ENCODE assay signal across 8 cellular contexts in the genomic region with DNA sequence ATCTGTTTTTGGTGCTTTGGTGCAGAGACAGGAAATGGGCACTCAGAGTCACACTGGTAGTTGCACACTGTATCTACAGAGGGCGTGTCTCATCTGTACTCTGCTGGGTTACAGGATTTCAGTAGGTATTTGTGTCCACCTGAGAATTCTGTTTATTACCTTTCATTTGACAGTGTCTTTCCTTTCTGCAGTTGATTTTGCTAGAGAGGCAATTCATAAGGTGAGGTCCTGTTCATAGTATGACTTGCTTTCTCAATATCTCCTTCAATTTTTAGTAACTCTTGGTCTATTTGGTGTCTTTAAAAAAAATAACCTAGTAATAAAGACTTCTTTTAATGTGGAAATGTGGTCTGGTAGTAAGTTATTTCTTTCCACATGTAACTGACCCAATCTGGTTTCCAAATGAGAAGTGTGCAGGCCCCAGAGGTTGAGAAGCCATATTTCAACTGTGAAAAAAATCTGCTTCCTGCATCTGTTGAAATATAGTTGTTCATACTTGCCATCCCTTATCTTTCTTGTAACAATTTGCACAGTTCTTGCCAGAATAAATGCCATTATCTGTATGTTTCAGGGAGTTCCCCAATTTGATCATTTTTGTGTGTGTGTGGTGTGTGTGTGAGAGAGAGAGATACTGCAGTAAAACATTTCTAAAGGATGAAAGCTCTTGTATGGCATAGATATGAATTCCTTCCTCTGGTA.
DNase-seq lines count a peak whose midpoint lies in the region; ATAC-seq and TF ChIP-seq lines count a peak whose summit lies in the region.

No MANE protein-coding gene starts in this region.

- peak; percentile 80 for ATAC-seq in GM18907 (IDR thresholded peaks at IDR 0.05; ENCODE audit: unreplicated experiment)
- peak; percentile 56 for ATAC-seq in HG03060 (IDR thresholded peaks at IDR 0.05; ENCODE audit: low read depth, unreplicated experiment)
- ATAC-seq in T-helper 17 cell = no peak

- DNase-seq in DMS153 (lab: John Stamatoyannopoulos, UW) = peak; percentile 47
- DNase-seq in T-helper 17 cell = no peak
- no peak for DNase-seq in AG08395 (ENCODE audit: low spot score)
- DNase-seq in ovary = no peak
- DNase-seq in NCI-H524 treated with DMSO at 0.1 percent for 48 hours (lab: John Stamatoyannopoulos, UW) = no peak
- DNase-seq in CD14-positive monocyte (ENCODE audit: low spot score) = no peak

- H3K36me3 Mint-ChIP-seq in T-helper 17 cell (ENCODE audit: low read depth) (peaks cover 2% of the 10 kb centered on the region), CD14-positive monocyte (peaks cover under 1 to 8% of the 10 kb centered on the region in 2 donors)

- no peaks in the 10 kb centered on the region for H3K4me1 ChIP-seq in ovary (ENCODE audit: insufficient read depth)

- TF ChIP-seq EP300 in ovary (IDR thresholded peaks at IDR 0.05) = no peak

- intact Hi-C loops in ovary (cut with DNase I) (no loop called here), CD14-positive monocyte (cut with micrococcal nuclease) (loop anchor here in 1 of 2 donors (10.0 kb wide), 1 partner anchor 454 kb away; no protein-coding TSS in a partner anchor)

- H3K27ac Mint-ChIP-seq in T-helper 17 cell = no peak overlapping the region
- H3K27ac Mint-ChIP-seq in CD14-positive monocyte = no peak overlapping the region

- TF ChIP-seq POLR2A in ovary (IDR thresholded peaks at IDR 0.05) = no peak

- no peaks in the 10 kb centered on the region for H3K27me3 ChIP-seq in ovary

- no peak overlapping the region for H3K4me3 ChIP-seq in ovary

- WGBS in ovary, 3 donors = 94 to 96% (median 94%) methylated on average over 1 of the region's 1 CpG

- H3K4me1 Mint-ChIP-seq in T-helper 17 cell (peaks cover 5% of the 10 kb centered on the region), CD14-positive monocyte (peaks cover 12% of the 10 kb centered on the region)

- H3K9me3 Mint-ChIP-seq in CD14-positive monocyte = no peaks in the 10 kb centered on the region

- peak overlapping the region; percentile 53 for H3K4me3 Mint-ChIP-seq in T-helper 17 cell
- H3K4me3 Mint-ChIP-seq in CD14-positive monocyte = no peak overlapping the region

- TF ChIP-seq CTCF in ovary (IDR thresholded peaks at IDR 0.05) (no peak), CD14-positive monocyte (IDR thresholded peaks at IDR 0.05) (no peak)

- H3K27me3 Mint-ChIP-seq in T-helper 17 cell (peaks cover 38% of the 10 kb centered on the region), CD14-positive monocyte (ENCODE audit: low read depth in 3 of 3) (no peaks in the 10 kb centered on the region)

- no peaks in the 10 kb centered on the region for H3K9me3 ChIP-seq in T-helper 17 cell (ENCODE audit: control insufficient read depth, low read length, poor library complexity, severe bottlenecking)
- H3K9me3 ChIP-seq in ovary = no peaks in the 10 kb centered on the region

- no peak overlapping the region for H3K27ac ChIP-seq in ovary

- H3K36me3 ChIP-seq in ovary = no peaks in the 10 kb centered on the region
